1 cellular context compared by ENCODE assay signal in the genomic region with DNA sequence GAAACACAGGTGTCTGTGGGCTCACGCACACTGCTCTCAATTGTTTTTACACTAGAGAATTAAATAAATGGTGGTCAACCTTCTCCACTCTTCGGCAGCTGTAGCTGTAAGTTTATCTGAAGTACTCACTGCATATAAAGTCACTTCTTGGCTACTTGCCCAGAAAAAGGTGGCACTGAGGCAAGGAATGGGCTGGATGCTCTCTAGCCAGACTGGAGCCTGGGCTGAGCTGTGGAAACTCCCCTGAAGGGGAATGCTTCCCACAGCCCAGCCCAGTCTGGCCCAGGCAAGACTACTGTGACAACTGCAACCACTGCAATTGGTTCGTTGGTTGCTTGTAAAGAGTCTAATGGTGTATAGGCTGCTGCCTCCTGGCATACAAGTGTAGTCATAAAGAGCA.
TF ChIP-seq lines count a peak whose summit lies in the region.

No MANE protein-coding gene starts in this region.

TF ChIP-seq in HCT116, 20 proteins besides CTCF, POLR2A, EP300 and RAD21:
- TF ChIP-seq FOSL1 (IDR thresholded peaks at IDR 0.05; ENCODE audit: low read depth) (no peak), CEBPB (IDR thresholded peaks at IDR 0.05; ENCODE audit: low read depth) (no peak), EZH2 (IDR thresholded peaks at IDR 0.05) (no peak), TCF7L2 (IDR thresholded peaks at IDR 0.05; ENCODE audit: borderline replicate concordance, extremely low read depth, insufficient read depth, insufficient read length) (no peak), ZBTB33 (IDR thresholded peaks at IDR 0.05; ENCODE audit: extremely low read depth, insufficient replicate concordance, low read length) (no peak), CBX3 (IDR thresholded peaks at IDR 0.05; ENCODE audit: low read depth) (no peak), MAX (IDR thresholded peaks at IDR 0.05) (no peak), POLR2AphosphoS5 (IDR thresholded peaks at IDR 0.05; ENCODE audit: low read depth, low read length) (no peak), SRF (IDR thresholded peaks at IDR 0.05; ENCODE audit: low read depth) (no peak), EZH2phosphoT487 (IDR thresholded peaks at IDR 0.05; ENCODE audit: borderline replicate concordance) (no peak), ZFX (IDR thresholded peaks at IDR 0.05) (no peak), SP1 (IDR thresholded peaks at IDR 0.05; ENCODE audit: low read depth) (no peak), YY1 (IDR thresholded peaks at IDR 0.05; ENCODE audit: extremely low read depth, insufficient replicate concordance, low read depth, low read length) (no peak), ZNF274 (IDR thresholded peaks at IDR 0.05; ENCODE audit: low read depth, low read length) (no peak), EGR1 (IDR thresholded peaks at IDR 0.05; ENCODE audit: low read depth) (no peak)
- TF ChIP-seq, protein P1, sequence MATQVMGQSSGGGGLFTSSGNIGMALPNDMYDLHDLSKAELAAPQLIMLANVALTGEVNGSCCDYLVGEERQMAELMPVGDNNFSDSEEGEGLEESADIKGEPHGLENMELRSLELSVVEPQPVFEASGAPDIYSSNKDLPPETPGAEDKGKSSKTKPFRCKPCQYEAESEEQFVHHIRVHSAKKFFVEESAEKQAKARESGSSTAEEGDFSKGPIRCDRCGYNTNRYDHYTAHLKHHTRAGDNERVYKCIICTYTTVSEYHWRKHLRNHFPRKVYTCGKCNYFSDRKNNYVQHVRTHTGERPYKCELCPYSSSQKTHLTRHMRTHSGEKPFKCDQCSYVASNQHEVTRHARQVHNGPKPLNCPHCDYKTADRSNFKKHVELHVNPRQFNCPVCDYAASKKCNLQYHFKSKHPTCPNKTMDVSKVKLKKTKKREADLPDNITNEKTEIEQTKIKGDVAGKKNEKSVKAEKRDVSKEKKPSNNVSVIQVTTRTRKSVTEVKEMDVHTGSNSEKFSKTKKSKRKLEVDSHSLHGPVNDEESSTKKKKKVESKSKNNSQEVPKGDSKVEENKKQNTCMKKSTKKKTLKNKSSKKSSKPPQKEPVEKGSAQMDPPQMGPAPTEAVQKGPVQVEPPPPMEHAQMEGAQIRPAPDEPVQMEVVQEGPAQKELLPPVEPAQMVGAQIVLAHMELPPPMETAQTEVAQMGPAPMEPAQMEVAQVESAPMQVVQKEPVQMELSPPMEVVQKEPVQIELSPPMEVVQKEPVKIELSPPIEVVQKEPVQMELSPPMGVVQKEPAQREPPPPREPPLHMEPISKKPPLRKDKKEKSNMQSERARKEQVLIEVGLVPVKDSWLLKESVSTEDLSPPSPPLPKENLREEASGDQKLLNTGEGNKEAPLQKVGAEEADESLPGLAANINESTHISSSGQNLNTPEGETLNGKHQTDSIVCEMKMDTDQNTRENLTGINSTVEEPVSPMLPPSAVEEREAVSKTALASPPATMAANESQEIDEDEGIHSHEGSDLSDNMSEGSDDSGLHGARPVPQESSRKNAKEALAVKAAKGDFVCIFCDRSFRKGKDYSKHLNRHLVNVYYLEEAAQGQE (IDR thresholded peaks at IDR 0.05; ENCODE audit: low read depth): no peak
- TF ChIP-seq, protein P2, sequence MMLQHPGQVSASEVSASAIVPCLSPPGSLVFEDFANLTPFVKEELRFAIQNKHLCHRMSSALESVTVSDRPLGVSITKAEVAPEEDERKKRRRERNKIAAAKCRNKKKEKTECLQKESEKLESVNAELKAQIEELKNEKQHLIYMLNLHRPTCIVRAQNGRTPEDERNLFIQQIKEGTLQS (IDR thresholded peaks at IDR 0.05): no peak
TF ChIP-seq in HCT116: peak in this region for 0.
